In the genomic region with DNA sequence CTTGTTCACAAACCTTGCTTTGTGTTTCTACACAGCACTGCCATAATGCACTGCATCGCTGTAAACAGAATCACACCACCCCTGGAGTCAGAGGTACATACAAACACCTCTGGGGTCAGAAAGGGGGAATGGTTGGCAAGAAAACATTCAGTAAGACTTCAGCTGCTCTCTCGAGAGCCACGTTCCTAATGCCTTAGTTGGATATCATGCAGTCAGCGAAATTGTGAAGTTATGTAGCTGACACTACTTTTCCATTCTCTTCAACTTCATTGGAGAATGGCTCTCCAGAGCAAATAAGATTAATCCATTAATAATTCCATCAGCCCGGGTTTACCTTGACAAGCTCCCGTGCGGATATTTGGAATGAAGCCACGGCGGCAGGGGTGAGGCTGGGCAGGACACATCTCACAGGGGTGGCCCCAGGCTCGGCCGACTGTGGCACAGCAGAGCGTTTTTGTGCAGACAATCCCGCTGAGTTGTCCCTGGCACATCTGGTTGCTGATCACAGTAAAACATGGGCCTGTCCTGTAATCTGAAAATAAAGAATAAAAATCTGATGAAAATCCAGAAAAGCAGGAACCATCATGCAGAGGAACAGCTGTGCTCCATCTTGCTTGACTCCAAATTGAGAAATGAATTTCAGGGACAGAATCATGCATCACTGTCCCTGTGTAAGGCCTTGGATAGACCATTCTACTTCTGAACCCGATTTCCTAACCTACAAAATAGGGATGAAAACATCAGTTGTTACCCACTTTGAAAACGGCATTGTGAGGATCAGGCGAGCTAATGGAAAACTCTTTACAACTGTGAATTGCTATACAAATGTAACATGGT, we compare ENCODE assay signal across 21 cellular contexts.
A peak's percentile ranks its signal among the peaks of the same experiment; 100 is the strongest.
DNase-seq lines count a peak whose midpoint lies in the region; ATAC-seq and TF ChIP-seq lines count a peak whose summit lies in the region.
"Had no signal": no experiment of that assay in that cellular context is flagged by ENCODE, and none has a peak within 500 bp of the region (broad histone marks: within the 10 kb centered on the region; RNA-seq: fewer than 3 reads in every experiment).

No MANE protein-coding gene starts in this region.

- peak overlapping the region; percentile 58 for H3K27ac ChIP-seq in fibroblast of lung (ENCODE audit: insufficient read depth, low read length)
- peak overlapping the region; percentile 19 for H3K27ac ChIP-seq in lower lobe of right lung
- H3K27ac ChIP-seq in subcutaneous abdominal adipose tissue (ENCODE audit: low read depth, low read length) = peak overlapping the region; percentile 25
- H3K27ac ChIP-seq: BLaER1, KMS-11 had no signal

- peaks cover 17% of the 10 kb centered on the region for H3K4me1 ChIP-seq in fibroblast of lung (ENCODE audit: control insufficient read depth, extremely low read depth, insufficient read depth, low read length)
- no peaks in the 10 kb centered on the region for H3K4me1 ChIP-seq in lower lobe of right lung
- peaks cover 3 to 41% (median 37%) of the 10 kb centered on the region in 5 donors for H3K4me1 ChIP-seq in subcutaneous abdominal adipose tissue (ENCODE audit: control insufficient read depth in 5 of 5, insufficient read depth in 5 of 5, low read length in 5 of 5)
- H3K4me1 ChIP-seq: BLaER1 had no signal

- H3K27me3 ChIP-seq in fibroblast of lung (ENCODE audit: control insufficient read depth, insufficient read depth, low read length) (no peaks in the 10 kb centered on the region), lower lobe of right lung (ENCODE audit: low read depth) (no peaks in the 10 kb centered on the region), subcutaneous abdominal adipose tissue (ENCODE audit: control insufficient read depth in 5 of 5, insufficient read depth in 4 of 5, low read length in 5 of 5) (no peaks in the 10 kb centered on the region)
- H3K27me3 ChIP-seq: BLaER1 had no signal

- no peaks in the 10 kb centered on the region for H3K9me3 ChIP-seq in fibroblast of lung (ENCODE audit: control insufficient read depth, insufficient read depth, low read depth, low read length)
- no peaks in the 10 kb centered on the region for H3K9me3 ChIP-seq in lower lobe of right lung
- H3K9me3 ChIP-seq in subcutaneous abdominal adipose tissue (ENCODE audit: control insufficient read depth in 5 of 5, low read length in 5 of 5) = no peaks in the 10 kb centered on the region
- H3K9me3 ChIP-seq: BLaER1, thoracic aorta had no signal

- peak; percentile 53 for DNase-seq in LHCN-M2 (ENCODE audit: low read depth)
- DNase-seq in fibroblast of lung (ENCODE audit: low read depth in 2 of 2) = peak in 1 of 2 donors; percentile 65
- DNase-seq in lower lobe of right lung = no peak
- DNase-seq in activated gamma-delta T cell treated with Interleukin-2 at 50 U/mL for 16 hours = no peak
- DNase-seq in GM13977 (ENCODE audit: low spot score) = no peak
- no peak for DNase-seq in NCI-H526 treated with DMSO at 0.1 percent for 48 hours (lab: John Stamatoyannopoulos, UW)
- DNase-seq in cortex of kidney (lab: John Stamatoyannopoulos, UW) = no peak
- DNase-seq: activated CD4-positive, alpha-beta T cell treated with anti-CD3 and anti-CD28 coated beads for 4 hours; activated gamma-delta T cell; aorta; islet precursor cell; midbrain; NCI-H1092 treated with DMSO at 0.1 percent for 48 hours; NCI-H2171 treated with DMSO at 0.1 percent for 48 hours; NCI-H774 had no signal

- in situ Hi-C loops in GM13977 (cut with MboI; ENCODE audit: low pct_unique_long_range_greater_than_20kb, low sequenced_read_pairs, unreplicated experiment) = no loop called here

- intact Hi-C loops in lower lobe of right lung (cut with DNase I) = no loop called here

- H3K4me2 ChIP-seq in fibroblast of lung (ENCODE audit: extremely low read depth, insufficient read depth, low read length) = peak overlapping the region; percentile 29
- H3K4me2 ChIP-seq: BLaER1, KMS-11 had no signal

- no peaks in the 10 kb centered on the region for H4K20me1 ChIP-seq in fibroblast of lung (ENCODE audit: control insufficient read depth, extremely low read depth, insufficient read depth, low read length)
- H4K20me1 ChIP-seq: BLaER1 had no signal

- ATAC-seq in lower lobe of right lung = no peak
- ATAC-seq: Panc1 had no signal

- H3K9ac ChIP-seq in fibroblast of lung (ENCODE audit: insufficient read depth, low read length) (no peak overlapping the region), subcutaneous abdominal adipose tissue (ENCODE audit: low read length in 5 of 5) (no peak overlapping the region)
- H3K9ac ChIP-seq: BLaER1, KMS-11 had no signal

- H3K79me2 ChIP-seq in fibroblast of lung (ENCODE audit: control insufficient read depth, insufficient read depth, low read length) = peaks cover 5% of the 10 kb centered on the region

- H2AFZ ChIP-seq in fibroblast of lung (ENCODE audit: low read length) = no peak overlapping the region

- H3K36me3 ChIP-seq in fibroblast of lung (ENCODE audit: control insufficient read depth, insufficient read depth, low read length) = no peaks in the 10 kb centered on the region
- no peaks in the 10 kb centered on the region for H3K36me3 ChIP-seq in lower lobe of right lung
- H3K36me3 ChIP-seq in subcutaneous abdominal adipose tissue (ENCODE audit: control insufficient read depth in 5 of 5, insufficient read depth in 5 of 5, low read length in 5 of 5) = peaks cover 0 to 14% (median 3%) of the 10 kb centered on the region in 5 donors
- H3K36me3 ChIP-seq: BLaER1, thoracic aorta had no signal

- TF ChIP-seq CTCF in fibroblast of lung (conservative IDR thresholded peaks at IDR 0.05 in 1 of 2, IDR thresholded peaks at IDR 0.05 in 1 of 2; ENCODE audit: low read depth in 1 of 2, low read length in 2 of 2) (no peak), lower lobe of right lung (IDR thresholded peaks at IDR 0.05) (no peak), GM13977 (IDR thresholded peaks at IDR 0.05; ENCODE audit: extremely low read depth, insufficient read depth, missing control alignments) (no peak)

- H3K4me3 ChIP-seq in fibroblast of lung (replicated peaks in 1 of 4; ENCODE audit: control extremely low read depth in 1 of 4, insufficient read depth in 1 of 4, low read depth in 3 of 4, low read length in 4 of 4) = no peak overlapping the region
- no peak overlapping the region for H3K4me3 ChIP-seq in lower lobe of right lung
- no peak overlapping the region for H3K4me3 ChIP-seq in subcutaneous abdominal adipose tissue (ENCODE audit: low read depth in 1 of 5, low read length in 5 of 5)
- H3K4me3 ChIP-seq: BLaER1, skin epidermis, thoracic aorta had no signal
